22 cellular contexts compared by ENCODE assay signal in genomic region chr10:26579256-26580063, GRCh38.
"Had no signal": no experiment of that assay in that cellular context is flagged by ENCODE, and none has a peak within 500 bp of the region (broad histone marks: within the 10 kb centered on the region; RNA-seq: fewer than 3 reads in every experiment).

No MANE protein-coding gene starts in this region.

- H3K36me3 Mint-ChIP-seq: mesothelial cell of epicardium had no signal

- DNase-seq: effector memory CD4-positive, alpha-beta T cell; gastrocnemius medialis; kidney glomerular epithelial cell; natural killer cell; nucleus accumbens; ovary; stimulated activated CD4-positive, alpha-beta T cell treated with anti-CD3 and anti-CD28 coated beads, Interleukin-4, amount 100 ng/mL, for 1 hour; stimulated activated CD8-positive, alpha-beta memory T cell treated with anti-CD3 and anti-CD28 coated beads, Interleukin-4, amount 100 ng/mL, for 48 hours; stimulated activated naive CD8-positive, alpha-beta T cell treated with anti-CD3 and anti-CD28 coated beads, Interleukin-15, Interleukin-2, amounts not matched to agents 100 U/mL and 50 U/mL, for 24 hours; tibial artery; upper lobe of right lung had no signal

- H3K9me3 Mint-ChIP-seq: natural killer cell; stimulated activated effector memory CD8-positive, alpha-beta T cell treated with anti-CD3 and anti-CD28 coated beads, Interleukin-12 subunit alpha, Interleukin-12 subunit beta, amount 100 ng/mL, for 72 hours had no signal

- H3K4me3 Mint-ChIP-seq: central memory CD8-positive, alpha-beta T cell; mesothelial cell of epicardium; natural killer cell; neural crest cell; stimulated activated effector memory CD8-positive, alpha-beta T cell treated with anti-CD3 and anti-CD28 coated beads, Interleukin-12 subunit alpha, Interleukin-12 subunit beta, amount 100 ng/mL, for 72 hours had no signal

- H3K36me3 ChIP-seq: esophagus muscularis mucosa, gastrocnemius medialis, ovary, right atrium auricular region, suprapubic skin, tibial artery, upper lobe of right lung had no signal

- ATAC-seq: gastrocnemius medialis; left lobe of liver; natural killer cell; stimulated activated effector memory CD8-positive, alpha-beta T cell treated with anti-CD3 and anti-CD28 coated beads, Interleukin-12 subunit alpha, Interleukin-12 subunit beta, amount 100 ng/mL, for 72 hours; stimulated activated naive CD8-positive, alpha-beta T cell treated with anti-CD3 and anti-CD28 coated beads, Interleukin-15, Interleukin-2, amounts not matched to agents 100 U/mL and 50 U/mL, for 24 hours; upper lobe of right lung had no signal

- H3K4me1 ChIP-seq: esophagus muscularis mucosa, gastrocnemius medialis, right atrium auricular region, suprapubic skin, tibial artery, upper lobe of right lung had no signal

- H3K4me2 ChIP-seq: hepatocyte, smooth muscle cell had no signal

- H3K27me3 Mint-ChIP-seq: central memory CD8-positive, alpha-beta T cell had no signal

- H2AFZ ChIP-seq: hepatocyte had no signal

- H3K4me3 ChIP-seq: esophagus muscularis mucosa, gastrocnemius medialis, hepatocyte, ovary, right atrium auricular region, smooth muscle cell, suprapubic skin, tibial artery, upper lobe of right lung had no signal

- H3K27ac Mint-ChIP-seq: mesothelial cell of epicardium; natural killer cell; stimulated activated effector memory CD8-positive, alpha-beta T cell treated with anti-CD3 and anti-CD28 coated beads, Interleukin-12 subunit alpha, Interleukin-12 subunit beta, amount 100 ng/mL, for 72 hours had no signal

- H3K9me3 ChIP-seq: esophagus muscularis mucosa, gastrocnemius medialis, ovary, right atrium auricular region, suprapubic skin, tibial artery, upper lobe of right lung had no signal

- H3K27me3 ChIP-seq: esophagus muscularis mucosa, gastrocnemius medialis, hepatocyte, ovary, right atrium auricular region, suprapubic skin, tibial artery, upper lobe of right lung had no signal

- H3K79me2 ChIP-seq: hepatocyte had no signal

- H3K27ac ChIP-seq: epithelial cell of prostate, esophagus muscularis mucosa, gastrocnemius medialis, hepatocyte, ovary, right atrium auricular region, suprapubic skin, tibial artery, upper lobe of right lung had no signal

- H3K4me1 Mint-ChIP-seq: mesothelial cell of epicardium, neural crest cell had no signal
